In the genomic region with DNA sequence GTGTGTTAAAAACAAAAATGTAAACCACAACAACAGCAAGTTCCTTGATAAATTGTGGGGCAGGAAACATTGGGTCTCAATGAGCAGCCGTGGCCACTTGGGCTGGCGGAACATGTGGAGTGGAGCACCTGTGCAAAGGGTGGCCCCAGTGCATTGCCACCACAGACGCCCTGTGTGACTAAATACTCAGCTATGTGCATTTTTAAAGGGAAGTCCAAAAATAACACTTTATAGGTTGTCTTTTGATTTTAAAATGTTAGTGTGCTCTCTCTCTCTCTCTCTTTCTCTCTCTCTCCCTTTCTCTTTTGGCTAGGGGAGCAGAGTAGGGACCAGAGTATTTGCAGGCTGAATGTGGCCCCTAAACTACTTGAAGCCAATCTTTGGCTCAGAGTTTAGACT, we compare ENCODE assay signal across 13 cellular contexts.
DNase-seq lines count a peak whose midpoint lies in the region; ATAC-seq and TF ChIP-seq lines count a peak whose summit lies in the region.
"Had no signal": no experiment of that assay in that cellular context is flagged by ENCODE, and none has a peak within 500 bp of the region (broad histone marks: within the 10 kb centered on the region; RNA-seq: fewer than 3 reads in every experiment).

No MANE protein-coding gene starts in this region.

- WGBS in GM23248 (ENCODE audit: low coverage in 1 of 2, low lambda C conversion rate in 2 of 2, missing lambda C conversion rate in 2 of 2), 2 experiments: 79 to 80% methylated on average over 3 of the region's 3 CpGs
- 89% methylated on average over 3 of the region's 3 CpGs for WGBS in hepatocyte (ENCODE audit: low lambda C conversion rate, missing lambda C conversion rate)

- peak; percentile 21 for ATAC-seq in esophagus mucosa
- ATAC-seq in HG03039 (IDR thresholded peaks at IDR 0.05; ENCODE audit: unreplicated experiment): no peak

- no peak overlapping the region for H3K27ac ChIP-seq in CD8-positive, alpha-beta memory T cell (ENCODE audit: low read depth, low read length)
- no peak overlapping the region for H3K27ac ChIP-seq in GM23248
- H3K27ac ChIP-seq in OCI-LY7 (ENCODE audit: low read depth, low read length, poor library complexity, severe bottlenecking): peak overlapping the region; percentile 59
- no peak overlapping the region for H3K27ac ChIP-seq in hepatocyte

- intact Hi-C loops in OCI-LY7 (cut with micrococcal nuclease; ENCODE audit: unreplicated experiment): loop anchor here (5.0 kb wide), 2 partner anchors 182 to 242 kb away; a partner anchor contains a TSS

- no peaks in the 10 kb centered on the region for H3K27me3 Mint-ChIP-seq in CD8-positive, alpha-beta memory T cell
- no peaks in the 10 kb centered on the region for H3K27me3 Mint-ChIP-seq in progenitor cell of endocrine pancreas

- H3K4me3 ChIP-seq in CD8-positive, alpha-beta memory T cell (ENCODE audit: low read length): no peak overlapping the region
- H3K4me3 ChIP-seq in GM23248 (no peak overlapping the region), OCI-LY7 (ENCODE audit: low read depth, low read length, poor library complexity, severe bottlenecking) (no peak overlapping the region), hepatocyte (no peak overlapping the region)
- H3K4me3 ChIP-seq: esophagus squamous epithelium had no signal

- POLR2A ChIA-PET in CD8-positive, alpha-beta memory T cell (lab: Charles Lee): no interaction called here
- POLR2A ChIA-PET in OCI-LY7 (lab: Charles Lee): interaction anchor here (0.5 to 1.3 kb wide), 5 partner anchors 75 to 482 kb away, joined by 3 to 5 read pairs (median 3); no protein-coding TSS in a partner anchor

- H3K9me2 ChIP-seq in GM23248 (ENCODE audit: insufficient read depth) (no peaks in the 10 kb centered on the region), OCI-LY7 (ENCODE audit: insufficient read depth, low read length) (no peaks in the 10 kb centered on the region), hepatocyte (replicated peaks; ENCODE audit: insufficient read depth) (no peaks in the 10 kb centered on the region)

- H3K9me3 ChIP-seq in CD8-positive, alpha-beta memory T cell (ENCODE audit: low read length): no peaks in the 10 kb centered on the region
- no peaks in the 10 kb centered on the region for H3K9me3 ChIP-seq in GM23248 (ENCODE audit: low read depth)
- H3K9me3 ChIP-seq in OCI-LY7 (ENCODE audit: low read length): peaks cover 8% of the 10 kb centered on the region; the same call in 1 of the 2 replicates
- H3K9me3 ChIP-seq in hepatocyte (ENCODE audit: low read depth): no peaks in the 10 kb centered on the region
- H3K9me3 ChIP-seq: esophagus squamous epithelium had no signal

- DNase-seq in CD8-positive, alpha-beta memory T cell: no peak
- DNase-seq in GM23248 (no peak), OCI-LY7 (ENCODE audit: low spot score) (peak; percentile 69), NCI-H748 treated with DMSO at 0.1 percent for 48 hours (lab: John Stamatoyannopoulos, UW) (no peak), progenitor cell of endocrine pancreas (ENCODE audit: low spot score, unreplicated experiment) (no peak), hepatocyte (ENCODE audit: low spot score) (no peak)
- DNase-seq: activated T-cell treated with anti-CD3 and anti-CD28 coated beads, Interleukin-2, amount 50 U/mL, for 1 hour; caudate nucleus; esophagus squamous epithelium; NCI-H1417 treated with DMSO at 0.1 percent for 48 hours; stimulated activated naive CD4-positive, alpha-beta T cell treated with Interleukin-2 at 50 U/mL for 16 hours had no signal

- no peaks in the 10 kb centered on the region for H4K20me1 ChIP-seq in GM23248 (ENCODE audit: insufficient read depth)
- no peaks in the 10 kb centered on the region for H4K20me1 ChIP-seq in OCI-LY7 (ENCODE audit: insufficient read depth, low read length)
- no peaks in the 10 kb centered on the region for H4K20me1 ChIP-seq in hepatocyte (ENCODE audit: insufficient read depth, poor library complexity, severe bottlenecking)

- peaks cover 18% of the 10 kb centered on the region for H3F3A ChIP-seq in GM23248 (ENCODE audit: insufficient read depth)

- peaks cover 69% of the 10 kb centered on the region for H3K4me1 ChIP-seq in CD8-positive, alpha-beta memory T cell (ENCODE audit: insufficient read depth, low read length)
- H3K4me1 ChIP-seq in GM23248 (ENCODE audit: insufficient read depth) (peaks cover 19% of the 10 kb centered on the region), OCI-LY7 (ENCODE audit: insufficient read depth, low read length, poor library complexity, severe bottlenecking) (peaks cover 85% of the 10 kb centered on the region), hepatocyte (ENCODE audit: insufficient read depth) (peaks cover 23% of the 10 kb centered on the region)

- no peaks in the 10 kb centered on the region for H3K27me3 ChIP-seq in CD8-positive, alpha-beta memory T cell (ENCODE audit: insufficient read depth, low read length, poor library complexity, severe bottlenecking)
- H3K27me3 ChIP-seq in GM23248 (replicated peaks; ENCODE audit: insufficient read depth): no peaks in the 10 kb centered on the region
- H3K27me3 ChIP-seq in hepatocyte: no peaks in the 10 kb centered on the region
- H3K27me3 ChIP-seq: esophagus squamous epithelium had no signal

- no peak for TF ChIP-seq CTCF in OCI-LY7 (conservative IDR thresholded peaks at IDR 0.05; ENCODE audit: low read length)
- TF ChIP-seq CTCF in progenitor cell of endocrine pancreas (IDR thresholded peaks at IDR 0.05; ENCODE audit: unreplicated experiment): no peak
- TF ChIP-seq CTCF in hepatocyte (IDR thresholded peaks at IDR 0.05; ENCODE audit: poor library complexity): no peak

- no peaks in the 10 kb centered on the region for H3K36me3 ChIP-seq in CD8-positive, alpha-beta memory T cell (ENCODE audit: insufficient read depth, low read length)
- H3K36me3 ChIP-seq in GM23248 (ENCODE audit: low read depth): no peaks in the 10 kb centered on the region
- no peaks in the 10 kb centered on the region; the same call in 1 of the 2 replicates for H3K36me3 ChIP-seq in OCI-LY7 (ENCODE audit: insufficient read depth, low read length)
- H3K36me3 ChIP-seq in hepatocyte (replicated peaks; ENCODE audit: insufficient read depth, low read depth): no peaks in the 10 kb centered on the region
- H3K36me3 ChIP-seq: esophagus squamous epithelium had no signal

- no TSS peak for BruUV-seq in OCI-LY7 (replicated peaks; lab: Mats Ljungman, UMichigan)

- in situ Hi-C loops in GM23248 (cut with MboI): loop anchor here (10.0 kb wide), 1 partner anchor 231 kb away; no protein-coding TSS in a partner anchor

- H3K4me3 Mint-ChIP-seq in CD8-positive, alpha-beta memory T cell: peak overlapping the region in 4 of 7 donors; percentile 11 to 47 (median 40)
- no peak overlapping the region for H3K4me3 Mint-ChIP-seq in progenitor cell of endocrine pancreas (ENCODE audit: low read depth)

- H3K79me2 ChIP-seq in GM23248 (ENCODE audit: insufficient read depth) (no peaks in the 10 kb centered on the region), OCI-LY7 (ENCODE audit: insufficient read depth, low read depth, low read length) (no peaks in the 10 kb centered on the region), hepatocyte (no peaks in the 10 kb centered on the region)

- CTCF ChIA-PET in CD8-positive, alpha-beta memory T cell (lab: Charles Lee): no interaction called here
- CTCF ChIA-PET in OCI-LY7 (lab: Charles Lee; ENCODE audit: unreplicated experiment): no interaction called here

- peaks cover 0 to 2% (median 0%) of the 10 kb centered on the region in 5 donors for H3K9me3 Mint-ChIP-seq in CD8-positive, alpha-beta memory T cell
- no peaks in the 10 kb centered on the region for H3K9me3 Mint-ChIP-seq in progenitor cell of endocrine pancreas (ENCODE audit: low read depth)

- H3K4me1 Mint-ChIP-seq in CD8-positive, alpha-beta memory T cell: peaks cover 53 to 82% (median 72%) of the 10 kb centered on the region in 3 donors
- peaks cover 10% of the 10 kb centered on the region for H3K4me1 Mint-ChIP-seq in progenitor cell of endocrine pancreas (ENCODE audit: low read depth)

- H2AFZ ChIP-seq in GM23248 (peak overlapping the region; percentile 54), OCI-LY7 (ENCODE audit: low read length) (peak overlapping the region; percentile 83; the same call in 1 of the 2 replicates), hepatocyte (no peak overlapping the region)

- peaks cover 0 to 6% (median 2%) of the 10 kb centered on the region in 3 donors for H3K36me3 Mint-ChIP-seq in CD8-positive, alpha-beta memory T cell
- H3K36me3 Mint-ChIP-seq in progenitor cell of endocrine pancreas (ENCODE audit: insufficient read depth): no peaks in the 10 kb centered on the region

- H3K4me2 ChIP-seq in GM23248 (ENCODE audit: unreplicated experiment) (no peak overlapping the region), OCI-LY7 (ENCODE audit: low read length) (peak overlapping the region; percentile 57), hepatocyte (no peak overlapping the region)

- peak overlapping the region; percentile 26 to 99 (median 92) for H3K27ac Mint-ChIP-seq in CD8-positive, alpha-beta memory T cell
- H3K27ac Mint-ChIP-seq in progenitor cell of endocrine pancreas: no peak overlapping the region

- H3K9ac ChIP-seq in GM23248: no peak overlapping the region
